ENCODE assay signal across 22 cellular contexts in the genomic region with DNA sequence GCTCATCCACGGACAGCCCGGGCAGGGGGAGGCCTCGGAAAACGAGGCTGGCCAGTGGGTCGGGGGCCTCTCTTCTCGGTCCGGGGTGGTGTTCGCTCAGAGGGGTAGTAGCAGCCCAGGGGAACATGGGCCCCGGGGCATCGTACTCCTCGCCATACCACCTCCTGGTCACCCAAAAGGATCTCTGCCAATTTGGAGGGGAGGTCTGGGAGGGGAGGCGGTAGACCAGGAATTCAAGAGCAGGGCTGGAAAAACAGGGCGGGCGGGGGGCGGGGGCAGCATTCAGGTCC.
"Had no signal": no experiment of that assay in that cellular context is flagged by ENCODE, and none has a peak within 500 bp of the region (broad histone marks: within the 10 kb centered on the region; RNA-seq: fewer than 3 reads in every experiment).

No MANE protein-coding gene starts in this region.

- DNase-seq: activated CD4-positive, alpha-beta T cell treated with anti-CD3 and anti-CD28 coated beads for 36 hours; activated CD8-positive, alpha-beta memory T cell treated with anti-CD3 and anti-CD28 coated beads, Interleukin-2, amount 50 U/mL, for 48 hours; activated CD8-positive, alpha-beta T cell treated with anti-CD3 and anti-CD28 coated beads, Interleukin-2, amount 10 ng/mL, durations not matched to agents 7 days and 5 days; activated gamma-delta T cell; activated T-cell treated with anti-CD3 and anti-CD28 coated beads, Interleukin-2, amount 50 U/mL, for 72 hours; amniotic stem cell; central memory CD4-positive, alpha-beta T cell; colonic mucosa; foreskin keratinocyte; mammary epithelial cell; mucosa of descending colon; naive thymus-derived CD8-positive, alpha-beta T cell; small intestine; stimulated activated CD4-positive, alpha-beta T cell treated with anti-CD3 and anti-CD28 coated beads, Interleukin-4, amount 100 ng/mL, for 24 hours; stimulated activated naive CD4-positive, alpha-beta T cell; T-helper 17 cell; upper lobe of right lung; WERI-Rb-1 had no signal

- H3K27me3 ChIP-seq: colonic mucosa, foreskin keratinocyte, neutrophil, upper lobe of right lung had no signal

- H3K36me3 Mint-ChIP-seq: activated naive CD8-positive, alpha-beta T cell had no signal

- H3K9me3 Mint-ChIP-seq: activated T-cell treated with anti-CD3 and anti-CD28 coated beads, Interleukin-2, amount 50 U/mL, for 72 hours had no signal

- H3K27me3 Mint-ChIP-seq: activated CD4-positive, alpha-beta T cell treated with anti-CD3 and anti-CD28 coated beads for 36 hours; activated naive CD8-positive, alpha-beta T cell; naive thymus-derived CD8-positive, alpha-beta T cell; T-helper 17 cell had no signal

- ATAC-seq: activated CD4-positive, alpha-beta T cell treated with anti-CD3 and anti-CD28 coated beads for 36 hours; activated CD8-positive, alpha-beta T cell treated with anti-CD3 and anti-CD28 coated beads, Interleukin-2, amount 10 ng/mL, durations not matched to agents 7 days and 5 days; activated T-cell treated with anti-CD3 and anti-CD28 coated beads, Interleukin-2, amount 50 U/mL, for 72 hours; foreskin keratinocyte; left lobe of liver; mucosa of descending colon; naive thymus-derived CD8-positive, alpha-beta T cell; T-helper 17 cell; upper lobe of right lung had no signal

- FAIRE-seq: islet of Langerhans, small intestine had no signal

- H3K4me3 ChIP-seq: colonic mucosa, mucosa of descending colon, upper lobe of right lung had no signal

- H3K27ac ChIP-seq: colonic mucosa, foreskin keratinocyte, neutrophil, upper lobe of right lung, WERI-Rb-1 had no signal

- H3K27ac Mint-ChIP-seq: activated CD4-positive, alpha-beta T cell treated with anti-CD3 and anti-CD28 coated beads for 36 hours; activated CD8-positive, alpha-beta T cell treated with anti-CD3 and anti-CD28 coated beads, Interleukin-2, amount 10 ng/mL, durations not matched to agents 7 days and 5 days; activated naive CD8-positive, alpha-beta T cell; activated T-cell treated with anti-CD3 and anti-CD28 coated beads, Interleukin-2, amount 50 U/mL, for 72 hours; naive thymus-derived CD8-positive, alpha-beta T cell; T-helper 17 cell had no signal

- H3K4me3 Mint-ChIP-seq: activated CD4-positive, alpha-beta T cell treated with anti-CD3 and anti-CD28 coated beads for 36 hours; activated CD8-positive, alpha-beta T cell treated with anti-CD3 and anti-CD28 coated beads, Interleukin-2, amount 10 ng/mL, durations not matched to agents 7 days and 5 days; activated naive CD8-positive, alpha-beta T cell; activated T-cell treated with anti-CD3 and anti-CD28 coated beads, Interleukin-2, amount 50 U/mL, for 72 hours; naive thymus-derived CD8-positive, alpha-beta T cell; T-helper 17 cell had no signal

- H3K9me3 ChIP-seq: colonic mucosa, mucosa of descending colon, neutrophil, upper lobe of right lung had no signal
